ENCODE assay signal across 13 cellular contexts in the genomic region with DNA sequence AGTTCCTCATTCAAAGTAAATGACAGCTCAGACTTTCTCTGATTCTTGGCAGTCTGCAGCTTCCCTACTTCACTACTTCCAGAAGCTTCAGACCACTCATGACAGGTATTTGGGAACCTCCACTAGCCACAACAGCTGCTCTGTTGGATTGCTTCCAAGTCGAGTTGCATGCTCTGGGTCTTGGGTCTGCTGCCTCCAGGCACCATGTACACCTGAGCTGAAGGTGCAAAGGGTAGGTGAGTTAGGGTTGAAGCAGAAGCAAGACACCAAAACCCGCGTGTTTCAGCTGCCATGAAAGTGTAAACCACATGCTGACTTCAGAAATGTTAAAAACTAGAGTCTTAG.
"Had no signal": no experiment of that assay in that cellular context is flagged by ENCODE, and none has a peak within 500 bp of the region (broad histone marks: within the 10 kb centered on the region; RNA-seq: fewer than 3 reads in every experiment).

No MANE protein-coding gene starts in this region.

- H3K9me3 ChIP-seq: gastrocnemius medialis, left ventricle myocardium inferior, upper lobe of right lung had no signal

- H3K27ac Mint-ChIP-seq: activated CD4-positive, alpha-beta memory T cell treated with anti-CD3 and anti-CD28 coated beads for 36 hours; activated naive CD8-positive, alpha-beta T cell; stimulated activated naive B cell treated with anti-CD40 and anti-IgM and Interleukin-4, amounts not matched to agents 10 μg/mL and 1 μg/mL and 100 μg/mL, for 72 hours; WTC11 had no signal

- H3K9me3 Mint-ChIP-seq: activated CD4-positive, alpha-beta memory T cell treated with anti-CD3 and anti-CD28 coated beads for 36 hours; stimulated activated naive B cell treated with anti-CD40 and anti-IgM and Interleukin-4, amounts not matched to agents 10 μg/mL and 1 μg/mL and 100 μg/mL, for 72 hours had no signal

- H3K27ac ChIP-seq: gastrocnemius medialis, left ventricle myocardium inferior, upper lobe of right lung had no signal

- H3K4me3 ChIP-seq: gastrocnemius medialis, left ventricle myocardium inferior, upper lobe of right lung had no signal

- DNase-seq: activated CD4-positive, alpha-beta memory T cell treated with anti-CD3 and anti-CD28 coated beads for 36 hours; activated CD4-positive, alpha-beta T cell treated with anti-CD3 and anti-CD28 coated beads for 4 hours; activated T-cell treated with anti-CD3 and anti-CD28 coated beads for 4 hours; effector CD4-positive, alpha-beta T cell; gastrocnemius medialis; kidney; left ventricle myocardium inferior; retina; stimulated activated naive B cell treated with anti-CD40 and anti-IgM and Interleukin-4, amounts not matched to agents 10 μg/mL and 1 μg/mL and 100 μg/mL, for 72 hours; upper lobe of right lung had no signal

- H3K4me1 ChIP-seq: gastrocnemius medialis, upper lobe of right lung had no signal

- H3K36me3 ChIP-seq: gastrocnemius medialis, left ventricle myocardium inferior, upper lobe of right lung had no signal

- H3K36me3 Mint-ChIP-seq: activated CD4-positive, alpha-beta memory T cell treated with anti-CD3 and anti-CD28 coated beads for 36 hours; activated naive CD8-positive, alpha-beta T cell; stimulated activated naive B cell treated with anti-CD40 and anti-IgM and Interleukin-4, amounts not matched to agents 10 μg/mL and 1 μg/mL and 100 μg/mL, for 72 hours had no signal

- H3K27me3 ChIP-seq: gastrocnemius medialis, upper lobe of right lung had no signal

- H3K4me1 Mint-ChIP-seq: stimulated activated naive B cell treated with anti-CD40 and anti-IgM and Interleukin-4, amounts not matched to agents 10 μg/mL and 1 μg/mL and 100 μg/mL, for 72 hours; WTC11 had no signal

- H3K4me3 Mint-ChIP-seq: activated CD4-positive, alpha-beta memory T cell treated with anti-CD3 and anti-CD28 coated beads for 36 hours; activated naive CD8-positive, alpha-beta T cell; neural crest cell; stimulated activated naive B cell treated with anti-CD40 and anti-IgM and Interleukin-4, amounts not matched to agents 10 μg/mL and 1 μg/mL and 100 μg/mL, for 72 hours; WTC11 had no signal

- ATAC-seq: gastrocnemius medialis; stimulated activated naive B cell treated with anti-CD40 and anti-IgM and Interleukin-4, amounts not matched to agents 10 μg/mL and 1 μg/mL and 100 μg/mL, for 72 hours; upper lobe of right lung; WTC11 had no signal
